Comparison of ENCODE assay signal across 24 cellular contexts in the genomic region with DNA sequence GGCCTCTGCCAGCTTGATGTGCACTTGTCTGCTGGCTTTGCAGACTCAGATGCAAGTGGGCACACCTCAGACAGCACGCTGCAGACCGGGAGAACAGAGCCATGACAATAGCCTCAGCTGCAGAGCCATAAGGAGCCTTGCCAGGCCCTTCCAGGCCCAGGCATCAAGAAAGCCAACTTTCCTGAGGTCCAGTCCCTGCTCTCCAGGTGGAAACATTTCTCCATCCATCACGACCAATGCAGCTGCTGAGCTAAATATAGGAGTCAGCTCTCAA. TPM values are rescaled to one million over a fixed set of nuclear protein-coding genes. Genes with fewer than 3 reads are reported as not detected.
DNase-seq lines count a peak whose midpoint lies in the region; ATAC-seq and TF ChIP-seq lines count a peak whose summit lies in the region.
"Had no signal": no experiment of that assay in that cellular context is flagged by ENCODE, and none has a peak within 500 bp of the region (broad histone marks: within the 10 kb centered on the region; RNA-seq: fewer than 3 reads in every experiment).

No MANE protein-coding gene starts in this region.

- peak; percentile 56 for DNase-seq in cardiac septum (ENCODE audit: low spot score)
- no peak for DNase-seq in heart left ventricle
- no peak for DNase-seq in SJCRH30
- DNase-seq in mesenteric fat pad (ENCODE audit: low spot score), result peak; percentile 73
- peak; percentile 19 for DNase-seq in sigmoid colon
- no peak for DNase-seq in inferior parietal cortex (ENCODE audit: extremely low spot score)
- no peak for DNase-seq in NOMO-1 treated with dmso at 0.1 percent for 144 hours (lab: John Stamatoyannopoulos, UW; ENCODE audit: unreplicated experiment)
- DNase-seq: ACHN; AML-193; BE2C; CD4-positive, alpha-beta T cell; CD8-positive, alpha-beta memory T cell; DMS 273 treated with DMSO at 0.1 percent for 48 hours; DMS79; EL; GDM1; GOT3; HFFc6 had no signal

- WGBS in heart left ventricle, 4 donors, result 88 to 96% (median 91%) methylated on average over 3 of the region's 3 CpGs
- 77 to 88% methylated on average over 3 of the region's 3 CpGs for WGBS in sigmoid colon, 2 donors

- ATAC-seq in heart left ventricle (no peak), GM18511 (IDR thresholded peaks at IDR 0.05; ENCODE audit: unreplicated experiment) (no peak)
- ATAC-seq: GM12878 had no signal

- intact Hi-C loops in cardiac septum (cut with DNase I) (no loop called here), heart left ventricle (cut with DNase I) (no loop called here), sigmoid colon (cut with DNase I) (no loop called here)

- H3K4me3 ChIP-seq in heart left ventricle, result no peak overlapping the region
- no peak overlapping the region for H3K4me3 ChIP-seq in SJCRH30
- no peak overlapping the region for H3K4me3 ChIP-seq in sigmoid colon
- H3K4me3 ChIP-seq: BLaER1 treated with 17β-estradiol and CSF1 and Interleukin-3, amounts not matched to agents 10 nM and 100 nM; GM12878; HAP-1 had no signal

- TF ChIP-seq CTCF in heart left ventricle (IDR thresholded peaks at IDR 0.05), result no peak
- no peak for TF ChIP-seq CTCF in sigmoid colon (IDR thresholded peaks at IDR 0.05)

- TF ChIP-seq POLR2A in heart left ventricle (IDR thresholded peaks at IDR 0.05), result no peak
- TF ChIP-seq POLR2A in sigmoid colon (IDR thresholded peaks at IDR 0.05), result no peak

- TF ChIP-seq EP300 in sigmoid colon (IDR thresholded peaks at IDR 0.05), result no peak

- H3K9me3 ChIP-seq in heart left ventricle (no peaks in the 10 kb centered on the region), SJCRH30 (replicated peaks) (no peaks in the 10 kb centered on the region), sigmoid colon (no peaks in the 10 kb centered on the region)
- H3K9me3 ChIP-seq: BE2C, HAP-1 had no signal

- H3K36me3 ChIP-seq in heart left ventricle (no peaks in the 10 kb centered on the region), SJCRH30 (no peaks in the 10 kb centered on the region), sigmoid colon (no peaks in the 10 kb centered on the region)
- H3K36me3 ChIP-seq: BE2C; BLaER1 treated with 17β-estradiol and CSF1 and Interleukin-3, amounts not matched to agents 10 nM and 100 nM; HAP-1 had no signal

- H3K27me3 ChIP-seq in heart left ventricle (no peaks in the 10 kb centered on the region), SJCRH30 (no peaks in the 10 kb centered on the region), sigmoid colon (peaks cover 0 to 10% (median 0%) of the 10 kb centered on the region in 3 donors)
- H3K27me3 ChIP-seq: BE2C; BLaER1 treated with 17β-estradiol and CSF1 and Interleukin-3, amounts not matched to agents 10 nM and 100 nM had no signal

- H3K4me1 ChIP-seq in heart left ventricle, result peaks cover 0 to 7% (median 0%) of the 10 kb centered on the region in 12 donors
- peaks cover 30% of the 10 kb centered on the region for H3K4me1 ChIP-seq in SJCRH30
- H3K4me1 ChIP-seq in sigmoid colon, result no peaks in the 10 kb centered on the region
- H3K4me1 ChIP-seq: BE2C; BLaER1 treated with 17β-estradiol and CSF1 and Interleukin-3, amounts not matched to agents 10 nM and 100 nM; HAP-1 had no signal

- H3K27ac ChIP-seq in heart left ventricle (no peak overlapping the region), SJCRH30 (peak overlapping the region; percentile 98; the same call in 1 of the 2 replicates), sigmoid colon (no peak overlapping the region)
- H3K27ac ChIP-seq: 22Rv1; BLaER1 treated with 17β-estradiol and CSF1 and Interleukin-3, amounts not matched to agents 10 nM and 100 nM had no signal

RNA-seq across cellular contexts. Expression of a gene that starts 41.2 kb away (rescaled TPM):
- 0.05 TPM for total RNA-seq in cardiac septum
- total RNA-seq in heart left ventricle, result under 1 TPM in 7 of 9 donors, not detected in 2; 0.05 to 0.24 (median 0.11) TPM
- polyA plus RNA-seq in heart left ventricle, result under 1 TPM in 1 of 2 donors, not detected in 1; 0.03 TPM
- 1.1 and 1.4 TPM in 2 replicates for total RNA-seq in SJCRH30 (2014; rRNA removed; shearing (Covaris generic))
- not detected for total RNA-seq in mesenteric fat pad
- total RNA-seq in sigmoid colon, result not detected
- not detected for polyA plus RNA-seq in sigmoid colon
- total RNA-seq: CD4-positive, alpha-beta T cell; CD8-positive, alpha-beta memory T cell; GM12878 had no signal
- polyA plus RNA-seq: CD14-positive monocyte; CD8-positive, alpha-beta memory T cell; GM12878 had no signal

Comparison
In these comparisons a context has a peak if more than half of its experiments do, and no peak if none do; other contexts are left out.
1. DNase-seq: peak in cardiac septum (single experiment), mesenteric fat pad (single experiment) and sigmoid colon (single experiment); none in heart left ventricle (0 of 5), SJCRH30 (0 of 2), inferior parietal cortex (single experiment) and NOMO-1 treated with dmso at 0.1 percent for 144 hours (single experiment).